ENCODE assay signal across 8 cellular contexts in genomic region chr22:28051787-28052356, GRCh38.
DNase-seq lines count a peak whose midpoint lies in the region; ATAC-seq, FAIRE-seq and TF ChIP-seq lines count a peak whose summit lies in the region.

No MANE protein-coding gene starts in this region.

- no peak overlapping the region for H3K9ac ChIP-seq in mammary epithelial cell (ENCODE audit: insufficient read depth, low read length)
- no peak overlapping the region for H3K9ac ChIP-seq in kidney (ENCODE audit: low read length in 2 of 2)

- H4K20me1 ChIP-seq in PC-9 (ENCODE audit: insufficient read depth) (no peaks in the 10 kb centered on the region), mammary epithelial cell (ENCODE audit: insufficient read depth, low read length) (no peaks in the 10 kb centered on the region)

- no peak overlapping the region for H3K4me3 Mint-ChIP-seq in activated T-helper 17 cell treated with anti-CD3 and anti-CD28 coated beads, Interleukin-2, amount 50 U/mL, for 72 hours

- H3K4me1 ChIP-seq in PC-9 (replicated peaks; ENCODE audit: insufficient read depth), result no peaks in the 10 kb centered on the region
- no peaks in the 10 kb centered on the region for H3K4me1 ChIP-seq in mammary epithelial cell (ENCODE audit: insufficient read depth, low read length)
- H3K4me1 ChIP-seq in kidney (ENCODE audit: control insufficient read depth in 1 of 2, insufficient read depth in 1 of 2, low read depth in 1 of 2, low read length in 2 of 2), result peaks cover 12 to 29% of the 10 kb centered on the region in 2 donors

- no TSS peak for BruUV-seq in PC-9 (replicated peaks; lab: Mats Ljungman, UMichigan)
- no TSS peak for BruUV-seq in mammary epithelial cell (replicated peaks; lab: Mats Ljungman, UMichigan)

- CTCF ChIA-PET in PC-9 (lab: Charles Lee) (interaction anchor here (0.5 to 0.6 kb wide), 2 partner anchors 472 to 785 kb away, joined by 4 to 5 read pairs; no protein-coding TSS in a partner anchor), mammary epithelial cell (lab: Charles Lee; ENCODE audit: low non-redundant PET) (interaction anchor here (0.6 to 0.7 kb wide), 3 partner anchors 386 to 577 kb away, joined by 4 to 8 read pairs (median 6); no protein-coding TSS in a partner anchor)

- H3K79me2 ChIP-seq in PC-9 (ENCODE audit: low read depth) (no peaks in the 10 kb centered on the region), mammary epithelial cell (ENCODE audit: insufficient read depth, low read length) (no peaks in the 10 kb centered on the region)

- H3K9me3 Mint-ChIP-seq in activated T-helper 17 cell treated with anti-CD3 and anti-CD28 coated beads, Interleukin-2, amount 50 U/mL, for 72 hours, result no peaks in the 10 kb centered on the region

- no peaks in the 10 kb centered on the region for H3F3A ChIP-seq in PC-9 (ENCODE audit: insufficient read depth, low read depth)

- WGBS in mammary epithelial cell (ENCODE audit: low coverage, missing lambda C conversion rate), result 42% methylated on average over 5 of the region's 5 CpGs

- intact Hi-C loops in PC-9 (cut with micrococcal nuclease; ENCODE audit: unreplicated experiment), result loop anchor here (2.0 kb wide), 2 partner anchors 391 to 543 kb away; no protein-coding TSS in a partner anchor
- intact Hi-C loops in mammary epithelial cell (cut with micrococcal nuclease), result loop anchor here (1.0 kb wide), 3 partner anchors 201 to 542 kb away; no protein-coding TSS in a partner anchor
- intact Hi-C loops in kidney (cut with DNase I), result no loop called here

- POLR2A ChIA-PET in PC-9 (lab: Charles Lee; ENCODE audit: unreplicated experiment), result no interaction called here

- peaks cover 4% of the 10 kb centered on the region for H3K27me3 Mint-ChIP-seq in activated T-helper 17 cell treated with anti-CD3 and anti-CD28 coated beads, Interleukin-2, amount 50 U/mL, for 72 hours

- no peaks in the 10 kb centered on the region for H3K9me2 ChIP-seq in PC-9 (ENCODE audit: insufficient read depth)

- no peak overlapping the region for H3K27ac Mint-ChIP-seq in activated T-helper 17 cell treated with anti-CD3 and anti-CD28 coated beads, Interleukin-2, amount 50 U/mL, for 72 hours

- no peaks in the 10 kb centered on the region for H3K4me1 Mint-ChIP-seq in activated T-helper 17 cell treated with anti-CD3 and anti-CD28 coated beads, Interleukin-2, amount 50 U/mL, for 72 hours

- no peak overlapping the region for H2AFZ ChIP-seq in PC-9
- no peak overlapping the region for H2AFZ ChIP-seq in mammary epithelial cell (ENCODE audit: low read depth, low read length)

- DNase-seq in CD1c-positive myeloid dendritic cell (ENCODE audit: extremely low spot score) (peak; percentile 42), HCEC 1CT (peak; percentile 52), PC-9 (peak in 1 of 2 experiments; percentile 46), mammary epithelial cell (peak; percentile 25), kidney (no peak), NCI-H2029 (lab: John Stamatoyannopoulos, UW) (no peak)
- DNase-seq in stimulated activated CD4-positive, alpha-beta T cell treated with anti-CD3 and anti-CD28 coated beads, TNF-alpha, amount 100 ng/mL, for 24 hours (ENCODE audit: low read depth in 3 of 3), result peak in 2 of 3 experiments; percentile 4 to 38

- in situ Hi-C loops in mammary epithelial cell (cut with MboI; ENCODE audit: low sequenced_read_pairs in 2 of 2), result loop anchor here (10.0 to 25.0 kb wide), 4 partner anchors 385 to 785 kb away; no protein-coding TSS in a partner anchor

- H3K9me3 ChIP-seq in PC-9 (ENCODE audit: insufficient read depth, low read depth), result no peaks in the 10 kb centered on the region
- H3K9me3 ChIP-seq in mammary epithelial cell (replicated peaks; ENCODE audit: insufficient read depth, low read length), result no peaks in the 10 kb centered on the region
- H3K9me3 ChIP-seq in kidney (ENCODE audit: control insufficient read depth in 1 of 2, low read length in 2 of 2), result no peaks in the 10 kb centered on the region

- no peaks in the 10 kb centered on the region for H3K27me3 ChIP-seq in PC-9 (ENCODE audit: insufficient read depth, low read depth)
- H3K27me3 ChIP-seq in mammary epithelial cell (ENCODE audit: insufficient read depth, low read length), result peaks cover 2% of the 10 kb centered on the region

- H3K4me2 ChIP-seq in PC-9, result no peak overlapping the region
- no peak overlapping the region for H3K4me2 ChIP-seq in mammary epithelial cell (ENCODE audit: insufficient read depth, low read depth, low read length)

- H3K4me3 ChIP-seq in PC-9 (no peak overlapping the region), mammary epithelial cell (replicated peaks in 1 of 3; ENCODE audit: insufficient read depth in 1 of 3, low read depth in 2 of 3, low read length in 3 of 3) (no peak overlapping the region), kidney (ENCODE audit: low read length in 2 of 2) (no peak overlapping the region)

- no peak for FAIRE-seq in kidney (lab: Jason Lieb, UNC)

- H3K36me3 ChIP-seq in PC-9 (ENCODE audit: low read depth), result no peaks in the 10 kb centered on the region
- H3K36me3 ChIP-seq in mammary epithelial cell (ENCODE audit: insufficient read depth, low read length), result no peaks in the 10 kb centered on the region
- no peaks in the 10 kb centered on the region for H3K36me3 ChIP-seq in kidney (ENCODE audit: control insufficient read depth in 1 of 2, insufficient read depth in 2 of 2, low read length in 2 of 2)

- dilution Hi-C loops in mammary epithelial cell (cut with HindIII; ENCODE audit: low sequenced_read_pairs), result no loop called here

- H3K27ac ChIP-seq in PC-9 (no peak overlapping the region), mammary epithelial cell (ENCODE audit: insufficient read depth, low read depth, low read length) (no peak overlapping the region), kidney (ENCODE audit: low read depth in 2 of 2, low read length in 2 of 2) (no peak overlapping the region)

- ATAC-seq in activated T-helper 17 cell treated with anti-CD3 and anti-CD28 coated beads, Interleukin-2, amount 50 U/mL, for 72 hours (replicated peaks), result no peak

- no peaks in the 10 kb centered on the region for H3K36me3 Mint-ChIP-seq in activated T-helper 17 cell treated with anti-CD3 and anti-CD28 coated beads, Interleukin-2, amount 50 U/mL, for 72 hours (ENCODE audit: low read depth)

- TF ChIP-seq CTCF in PC-9 (conservative IDR thresholded peaks at IDR 0.05) (peak; percentile 93), mammary epithelial cell (conservative IDR thresholded peaks at IDR 0.05 in 1 of 2, IDR thresholded peaks at IDR 0.05 in 1 of 2; ENCODE audit: extremely low read depth in 1 of 2, insufficient read depth in 1 of 2, low read depth in 1 of 2, low read length in 2 of 2) (peak; percentile 82 to 91), kidney (IDR thresholded peaks at IDR 0.05; ENCODE audit: borderline replicate concordance, extremely low read depth, insufficient read depth) (peak; percentile 73)

Comparison
In these comparisons a context has a peak if more than half of its experiments do, and no peak if none do; other contexts are left out.
1. DNase-seq: peak in CD1c-positive myeloid dendritic cell (single experiment), HCEC 1CT (single experiment), mammary epithelial cell (single experiment) and stimulated activated CD4-positive, alpha-beta T cell treated with anti-CD3 and anti-CD28 coated beads, TNF-alpha, amount 100 ng/mL, for 24 hours (2 of 3); none in kidney (single experiment) and NCI-H2029 (single experiment).
2. Peak in every context shown above with its lines, with median percentiles within 50 percentile points of each other: CTCF ChIP-seq.